ENCODE assay signal across 7 cellular contexts in the genomic region with DNA sequence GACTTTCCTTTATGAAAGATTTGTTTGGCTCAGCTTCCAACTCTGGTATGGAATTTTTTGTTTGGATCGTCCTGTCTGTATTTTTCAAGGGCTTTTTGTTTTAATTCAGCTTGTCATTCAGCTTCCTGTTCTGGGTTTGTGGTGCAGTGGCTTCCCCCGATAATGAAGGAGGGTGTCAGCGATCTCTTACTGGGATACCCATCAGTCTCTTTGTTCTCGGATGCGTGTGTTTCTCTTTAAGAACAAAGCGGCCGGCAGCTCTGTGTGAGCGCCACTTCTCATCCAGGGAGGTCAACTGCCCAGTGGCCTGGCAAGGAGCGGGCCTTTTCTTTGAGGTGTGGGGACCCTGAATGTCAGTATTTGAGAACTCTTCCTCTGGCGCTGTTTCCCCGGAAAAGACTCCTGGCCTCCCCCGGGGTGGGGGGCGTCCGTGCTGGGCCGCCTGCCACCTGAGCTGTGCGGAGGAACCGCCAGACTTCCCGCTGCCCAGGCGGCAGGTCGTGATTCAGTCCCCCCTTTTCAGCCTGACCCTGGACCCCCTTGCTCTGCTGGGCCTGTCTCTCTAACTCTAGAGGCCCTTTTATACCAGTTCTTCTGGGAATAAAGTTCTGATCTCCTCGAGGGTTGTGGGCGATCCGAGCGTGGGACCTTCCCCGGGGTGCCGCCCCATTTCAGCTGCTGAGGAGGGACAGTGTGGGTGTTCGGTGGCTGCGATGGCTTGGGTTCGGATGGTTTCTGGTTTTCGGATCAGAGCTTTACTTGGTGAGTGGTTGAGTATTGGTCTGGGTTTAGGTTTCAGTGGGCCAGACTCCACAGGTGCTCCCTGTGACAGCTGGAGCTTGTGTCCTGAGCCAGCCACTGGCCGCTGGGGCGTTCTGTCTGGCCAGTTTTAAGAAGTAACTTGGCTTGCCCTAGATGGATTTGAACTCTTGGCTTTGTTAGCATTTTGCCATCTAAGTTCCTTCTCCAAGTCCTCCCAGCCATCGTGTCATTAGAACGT. TPM values are rescaled to one million over a fixed set of nuclear protein-coding genes. Genes with fewer than 3 reads are reported as not detected.
DNase-seq lines count a peak whose midpoint lies in the region; ATAC-seq, FAIRE-seq and TF ChIP-seq lines count a peak whose summit lies in the region.

No MANE protein-coding gene starts in this region.

- H4K8ac ChIP-seq in H9 (replicated peaks; ENCODE audit: insufficient read length, low read depth, low read length) = no peak overlapping the region

- peaks cover 6% of the 10 kb centered on the region for H3K23me2 ChIP-seq in H9 (ENCODE audit: insufficient read length, low read depth, low read length, poor library complexity, severe bottlenecking)

- H3K79me2 ChIP-seq in H9 (ENCODE audit: insufficient read depth, low read length) = peaks cover 55% of the 10 kb centered on the region

- no peak overlapping the region for H3K27ac ChIP-seq in H9 (ENCODE audit: insufficient read length, low read depth, low read length)

- H3K4me3 Mint-ChIP-seq in H9 (peak overlapping the region; percentile 79 to 97), T-cell (peak overlapping the region; percentile 94 to 96 (median 95)), osteocyte (ENCODE audit: unreplicated experiment) (peak overlapping the region; percentile 98)

- peaks cover 40 to 44% of the 10 kb centered on the region in 2 experiments for H3K4me1 Mint-ChIP-seq in H9
- peaks cover 59 to 69% (median 68%) of the 10 kb centered on the region in 3 donors for H3K4me1 Mint-ChIP-seq in T-cell
- H3K4me1 Mint-ChIP-seq in osteocyte (ENCODE audit: unreplicated experiment) = peaks cover 55% of the 10 kb centered on the region

- no peak overlapping the region for H2AFZ ChIP-seq in H9 (ENCODE audit: low read length)

- no peak overlapping the region for H3T11ph ChIP-seq in H9 (ENCODE audit: low read length)

- no CpG with 5 or more reads among the region's 34 CpGs for WGBS in H9 (ENCODE audit: extremely low coverage, insufficient read length, low lambda C conversion rate)

- peaks cover 4% of the 10 kb centered on the region; the same call in 1 of the 2 replicates for H3K4me1 ChIP-seq in H9 (ENCODE audit: insufficient read depth, low read length)

- POLR2A ChIA-PET in T-cell (lab: Charles Lee) = interaction anchor here (1.2 to 1.7 kb wide), 3 partner anchors 18 to 236 kb away, joined by 3 to 9 read pairs (median 6); a partner anchor contains a TSS

- no peak overlapping the region for H2BK5ac ChIP-seq in H9 (ENCODE audit: insufficient read length, low read length)

- no peak overlapping the region for H3K4ac ChIP-seq in H9 (ENCODE audit: low read depth, low read length)

- no peaks in the 10 kb centered on the region; the same call in 1 of the 2 replicates for H3K27me3 Mint-ChIP-seq in H9 (ENCODE audit: low read depth)
- no peaks in the 10 kb centered on the region for H3K27me3 Mint-ChIP-seq in T-cell
- no peaks in the 10 kb centered on the region for H3K27me3 Mint-ChIP-seq in osteocyte (ENCODE audit: unreplicated experiment)

- peaks cover 2% of the 10 kb centered on the region for H4K20me1 ChIP-seq in H9 (ENCODE audit: control insufficient read depth, insufficient read depth, insufficient read length)

- no peaks in the 10 kb centered on the region for H3K27me3 ChIP-seq in H9 (ENCODE audit: insufficient read depth, low read length)

- peak overlapping the region; percentile 43 for H3K4me3 ChIP-seq in epithelial cell of esophagus (ENCODE audit: low read length)

- H3K14ac ChIP-seq in H9 (ENCODE audit: insufficient read depth, low read length) = no peak overlapping the region

- H3K36me3 Mint-ChIP-seq in H9 (ENCODE audit: insufficient read depth in 1 of 3, low read depth in 3 of 3) (peaks cover 22 to 63% (median 50%) of the 10 kb centered on the region in 3 experiments), T-cell (peaks cover 19% of the 10 kb centered on the region), osteocyte (ENCODE audit: unreplicated experiment) (peaks cover 11% of the 10 kb centered on the region)

- no peak for FAIRE-seq in D721Med (lab: Jason Lieb, UNC)

- H2BK12ac ChIP-seq in H9 (ENCODE audit: insufficient read length, low read depth, low read length) = no peak overlapping the region

- H3K23ac ChIP-seq in H9 (ENCODE audit: insufficient read length, low read depth, low read length) = no peak overlapping the region

- DNase-seq in H9 = no peak
- DNase-seq in T-cell = peak in 21 of 34 experiments; percentile 17 to 53 (median 40)
- DNase-seq in epithelial cell of esophagus (ENCODE audit: low read depth) = no peak
- DNase-seq in osteocyte (ENCODE audit: extremely low spot score, unreplicated experiment) = no peak
- no peak for DNase-seq in AG08396 (ENCODE audit: low spot score)
- no peak for DNase-seq in D721Med (ENCODE audit: insufficient read length, low spot score)
- no peak for DNase-seq in mucosa of gallbladder (ENCODE audit: low spot score)

- peaks cover 13% of the 10 kb centered on the region for H3K79me1 ChIP-seq in H9 (ENCODE audit: insufficient read depth, low read depth, low read length, poor library complexity, severe bottlenecking)

- H3K56ac ChIP-seq in H9 (ENCODE audit: insufficient read length, low read depth, low read length) = no peak overlapping the region

- H4K91ac ChIP-seq in H9 (ENCODE audit: insufficient read length, low read depth, low read length) = no peak overlapping the region

- CTCF ChIA-PET in T-cell (lab: Charles Lee) = interaction anchor here in 1 of 2 donors (0.8 to 2.1 kb wide), 2 partner anchors 18 to 371 kb away, joined by 5 to 11 read pairs; no protein-coding TSS in a partner anchor

- H3K9ac ChIP-seq in H9 (ENCODE audit: extremely low read depth, insufficient read length, low read length) = peak overlapping the region; percentile 11

- TF ChIP-seq CTCF in H9 (conservative IDR thresholded peaks at IDR 0.05) = no peak
- no peak for TF ChIP-seq CTCF in epithelial cell of esophagus (IDR thresholded peaks at IDR 0.05; ENCODE audit: insufficient read depth, low read depth, low read length, missing control alignments)
- no peak for TF ChIP-seq CTCF in osteocyte (IDR thresholded peaks at IDR 0.05)
- no peak for TF ChIP-seq CTCF in D721Med (IDR thresholded peaks at IDR 0.05; ENCODE audit: insufficient read depth, missing control alignments)

- H2BK15ac ChIP-seq in H9 (ENCODE audit: low read depth, low read length) = no peak overlapping the region

- ATAC-seq in T-cell (replicated peaks in 1 of 4) = peak in 1 of 4 experiments; percentile 15

- H3K4me2 ChIP-seq in H9 (ENCODE audit: insufficient read depth, insufficient read length, low read length) = no peak overlapping the region

- no peak overlapping the region for H4K5ac ChIP-seq in H9 (ENCODE audit: insufficient read length, low read depth, low read length)

- H3K9me3 ChIP-seq in H9 (ENCODE audit: control insufficient read depth, low read depth, low read length) = no peaks in the 10 kb centered on the region

- no peak overlapping the region for H3K18ac ChIP-seq in H9 (ENCODE audit: insufficient read length, low read depth, low read length)

- H3K9me3 Mint-ChIP-seq in H9 = peaks cover 0 to 3% of the 10 kb centered on the region in 2 experiments; a peak in 1 of 5 replicates
- H3K9me3 Mint-ChIP-seq in T-cell = no peaks in the 10 kb centered on the region
- no peaks in the 10 kb centered on the region for H3K9me3 Mint-ChIP-seq in osteocyte (ENCODE audit: unreplicated experiment)

- no peak overlapping the region for H2AK5ac ChIP-seq in H9 (ENCODE audit: insufficient read length, low read length)

- H2BK120ac ChIP-seq in H9 (ENCODE audit: low read depth, low read length, poor library complexity, severe bottlenecking) = no peak overlapping the region

- peak overlapping the region in 2 of 3 experiments; percentile 78 to 87; a peak in 4 of 7 replicates for H3K27ac Mint-ChIP-seq in H9
- H3K27ac Mint-ChIP-seq in T-cell = peak overlapping the region; percentile 88 to 97
- H3K27ac Mint-ChIP-seq in osteocyte (ENCODE audit: unreplicated experiment) = peak overlapping the region; percentile 99

- H2BK20ac ChIP-seq in H9 (ENCODE audit: low read depth, low read length, poor library complexity, severe bottlenecking) = no peak overlapping the region

RNA-seq across cellular contexts. Expression of a gene that starts 3.4 kb away (rescaled TPM):
- total RNA-seq in H9 (2021) = 166 and 167 TPM in 2 replicates
- total RNA-seq in T-cell = 100 to 1,000 TPM; 130 to 172 (median 161) TPM
- 101 and 102 TPM in 2 replicates for total RNA-seq in osteocyte
- 72.8 TPM for total RNA-seq in mucosa of gallbladder

RNA-seq across cellular contexts. Expression of a gene that starts 3.9 kb away (rescaled TPM):
- total RNA-seq in H9 (2021) (139 and 148 TPM in 2 replicates), T-cell (10 to 100 TPM; 38.3 to 87.0 (median 80.4) TPM), osteocyte (40.7 and 45.7 TPM in 2 replicates), mucosa of gallbladder (126 TPM)

RNA-seq across cellular contexts. Expression of a gene that starts 9.1 kb away (rescaled TPM):
- total RNA-seq in H9 (2021) (70.2 and 70.7 TPM in 2 replicates), T-cell (10 to 100 TPM in 2 of 5 donors, 1 to 10 TPM in 3; 2.1 to 13.5 (median 5.3) TPM), osteocyte (14.3 and 16.4 TPM in 2 replicates), mucosa of gallbladder (5.1 TPM)

RNA-seq across cellular contexts. Expression of a gene that starts 16.1 kb away (rescaled TPM):
- total RNA-seq in H9 (2021) = 0.90 and 1.1 TPM in 2 replicates
- total RNA-seq in T-cell = 1 to 10 TPM in 2 of 5 donors, under 1 TPM in 2, not detected in 1; 0.42 to 1.5 (median 1.0) TPM
- not detected in 2 replicates for total RNA-seq in osteocyte
- total RNA-seq in mucosa of gallbladder = 0.17 TPM

RNA-seq across cellular contexts. Expression of a gene that starts 41.9 kb away (rescaled TPM):
- total RNA-seq in H9 (2021) (not detected in 2 replicates), T-cell (under 1 TPM in 3 of 5 donors, not detected in 2; 0.22 to 0.49 (median 0.30) TPM), osteocyte (0.44 and 0.51 TPM in 2 replicates), mucosa of gallbladder (1.0 TPM)

Comparison
In these comparisons a context has a peak if more than half of its experiments do, and no peak if none do; other contexts are left out.
1. DNase-seq: peak in T-cell (21 of 34); none in H9 (single experiment), epithelial cell of esophagus (single experiment), osteocyte (single experiment), AG08396 (single experiment), D721Med (single experiment) and mucosa of gallbladder (single experiment).
2. Peak in every context shown above with its lines, with median percentiles within 50 percentile points of each other: H3K27ac Mint-ChIP-seq and H3K4me3 Mint-ChIP-seq.